Comparison of ENCODE assay signal across 1 cellular context in genomic region chr17:75704963-75705875, GRCh38.
TF ChIP-seq lines count a peak whose summit lies in the region.

No MANE protein-coding gene starts in this region.

TF ChIP-seq in HepG2, 621 proteins besides CTCF, POLR2A, EP300 and RAD21:
- TF ChIP-seq RBM22 (optimal IDR thresholded peaks at IDR 0.05; ENCODE audit: low read length), result peak; percentile 31
- TF ChIP-seq AGO2 (optimal IDR thresholded peaks at IDR 0.05; ENCODE audit: low read depth, low read length), result peak; percentile 78
- TF ChIP-seq YEATS4 (CRISPR knock-in tag; IDR thresholded peaks at IDR 0.05; ENCODE audit: borderline replicate concordance), result no peak
- no peak for TF ChIP-seq ZNF816 (CRISPR knock-in tag; IDR thresholded peaks at IDR 0.05; ENCODE audit: borderline replicate concordance)
- 0 out of 2 replicates have a peak, but pooled peaks have one; percentile 10 for TF ChIP-seq ZNF687 (CRISPR knock-in tag; IDR thresholded peaks at IDR 0.05)
